ENCODE assay signal across 19 cellular contexts in the genomic region with DNA sequence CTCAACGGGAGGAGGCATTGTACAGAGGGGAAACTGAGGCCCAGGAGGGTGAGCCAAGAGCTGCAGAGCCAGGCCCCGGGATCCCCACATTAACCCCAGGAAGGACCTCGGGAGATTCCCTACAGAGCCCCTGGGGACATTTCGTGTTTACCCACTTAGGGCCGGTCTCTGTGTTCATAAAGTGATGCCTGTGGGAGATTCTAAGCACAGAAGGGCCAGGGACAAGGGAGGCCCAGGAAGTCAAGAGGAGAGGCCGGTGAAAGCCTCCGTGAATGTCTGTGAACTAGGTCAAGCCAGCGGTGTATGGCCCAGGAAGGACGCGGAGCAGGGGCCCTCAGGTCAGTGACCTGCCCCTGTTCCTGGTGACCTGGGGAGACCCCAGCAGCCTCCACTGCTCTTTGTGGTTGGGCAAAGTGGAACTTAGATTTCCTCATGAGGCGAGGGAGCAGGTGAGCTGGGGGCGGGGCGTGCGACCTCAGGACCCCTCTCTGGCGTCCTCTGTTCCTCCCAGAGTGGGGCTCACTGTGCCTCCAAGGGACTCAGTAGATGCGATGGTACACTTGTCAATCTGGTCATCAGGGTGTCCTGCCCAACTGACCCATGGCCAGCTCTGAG. TPM values are rescaled to one million over a fixed set of nuclear protein-coding genes. Genes with fewer than 3 reads are reported as not detected.
DNase-seq lines count a peak whose midpoint lies in the region; ATAC-seq, FAIRE-seq and TF ChIP-seq lines count a peak whose summit lies in the region.
"Had no signal": no experiment of that assay in that cellular context is flagged by ENCODE, and none has a peak within 500 bp of the region (broad histone marks: within the 10 kb centered on the region; RNA-seq: fewer than 3 reads in every experiment).

No MANE protein-coding gene starts in this region.

- no peak for FAIRE-seq in HepG2 (lab: Jason Lieb, UNC)
- FAIRE-seq: G401.6, GM12892 had no signal

- H2AFZ ChIP-seq in HepG2 (ENCODE audit: low read length): no peak overlapping the region
- H2AFZ ChIP-seq: GM23338 had no signal

- no peaks in the 10 kb centered on the region for H4K20me1 ChIP-seq in HepG2 (ENCODE audit: insufficient read depth, low read length)

- H3K4me2 ChIP-seq in HepG2 (ENCODE audit: low read depth, low read length): no peak overlapping the region
- H3K4me2 ChIP-seq: GM23338 had no signal

- peak overlapping the region; percentile 19 for H3K27ac Mint-ChIP-seq in nephron progenitor cell
- H3K27ac Mint-ChIP-seq: GM23338, H9 had no signal

- no peak for DNase-seq in HepG2 (ENCODE audit: low spot score)
- no peak for DNase-seq in right lobe of liver
- no peak for DNase-seq in nephron progenitor cell
- DNase-seq in posterior vena cava (ENCODE audit: low spot score): peak; percentile 52
- DNase-seq in upper lobe of right lung: no peak
- DNase-seq: Caco-2; CD4-positive, CD25-positive, alpha-beta regulatory T cell; CD8-positive, alpha-beta T cell; DMS153; DND-41; H9 had no signal

- POLR2A ChIA-PET in HepG2 (lab: Yijun Ruan, JAX): no interaction called here

- no peak for TF ChIP-seq POLR2A in HepG2 (IDR thresholded peaks at IDR 0.05; ENCODE audit: insufficient read depth in 1 of 2, low read depth in 2 of 2, low read length in 2 of 2)
- TF ChIP-seq POLR2A in right lobe of liver (IDR thresholded peaks at IDR 0.05): no peak

- in situ Hi-C loops in HepG2 (cut with HindIII; ENCODE audit: extremely low pct_ligation_motif_present, low pct_unique_long_range_greater_than_20kb): no loop called here

- TF ChIP-seq EP300 in HepG2 (IDR thresholded peaks at IDR 0.05; ENCODE audit: low read depth in 2 of 2, low read length in 2 of 2) (no peak), HepG2 (CRISPR knock-in tag; IDR thresholded peaks at IDR 0.05; ENCODE audit: borderline replicate concordance) (no peak)

- no peak overlapping the region for H3K9ac ChIP-seq in HepG2 (ENCODE audit: insufficient read depth, low read depth, low read length)

- H3K36me3 ChIP-seq in HepG2 (replicated peaks in 1 of 2; ENCODE audit: control insufficient read depth in 1 of 2, insufficient read depth in 2 of 2, low read length in 2 of 2) (no peaks in the 10 kb centered on the region; a peak in 2 of 5 replicates), right lobe of liver (no peaks in the 10 kb centered on the region), upper lobe of right lung (no peaks in the 10 kb centered on the region)

- H3K36me3 Mint-ChIP-seq in nephron progenitor cell (ENCODE audit: low read depth): peaks cover 41% of the 10 kb centered on the region

- 90% methylated on average over 8 of the region's 16 CpGs for WGBS in HepG2 (ENCODE audit: low lambda C conversion rate)
- 71% methylated on average over 6 of the region's 16 CpGs for WGBS in right lobe of liver (ENCODE audit: insufficient coverage, low coverage, low lambda C conversion rate, missing lambda C conversion rate)

- TF ChIP-seq CTCF in HepG2 (CRISPR knock-in tag; IDR thresholded peaks at IDR 0.05): no peak
- TF ChIP-seq CTCF in right lobe of liver (IDR thresholded peaks at IDR 0.05): no peak
- no peak for TF ChIP-seq CTCF in nephron progenitor cell (IDR thresholded peaks at IDR 0.05)
- no peak for TF ChIP-seq CTCF in upper lobe of right lung (IDR thresholded peaks at IDR 0.05)

- no peak overlapping the region for H3K27ac ChIP-seq in HepG2 (ENCODE audit: extremely low read length, insufficient read depth, low read length)
- no peak overlapping the region for H3K27ac ChIP-seq in right lobe of liver
- H3K27ac ChIP-seq in upper lobe of right lung: no peak overlapping the region
- H3K27ac ChIP-seq: C4-2B had no signal

- no peaks in the 10 kb centered on the region for H3K9me3 Mint-ChIP-seq in nephron progenitor cell
- H3K9me3 Mint-ChIP-seq: CD4-positive, CD25-positive, alpha-beta regulatory T cell; CD8-positive, alpha-beta T cell; GM23338; H9 had no signal

- H3K79me2 ChIP-seq in HepG2 (ENCODE audit: insufficient read depth, low read length): no peaks in the 10 kb centered on the region

- no peaks in the 10 kb centered on the region for H3K27me3 ChIP-seq in HepG2 (ENCODE audit: control insufficient read depth in 1 of 2, insufficient read depth in 2 of 2, low read length in 2 of 2)
- H3K27me3 ChIP-seq in right lobe of liver: no peaks in the 10 kb centered on the region
- no peaks in the 10 kb centered on the region for H3K27me3 ChIP-seq in upper lobe of right lung

- TF ChIP-seq RAD21 in HepG2 (CRISPR knock-in tag; IDR thresholded peaks at IDR 0.05): no peak

- no peak for ATAC-seq in HepG2
- ATAC-seq in right lobe of liver: no peak
- no peak for ATAC-seq in GM18519 (IDR thresholded peaks at IDR 0.05; ENCODE audit: low FRiP score, unreplicated experiment)
- ATAC-seq in GM18868 (IDR thresholded peaks at IDR 0.05; ENCODE audit: unreplicated experiment): no peak
- ATAC-seq in upper lobe of right lung: no peak
- ATAC-seq: CD8-positive, alpha-beta T cell; HCT116 had no signal

- no peak overlapping the region for H3K4me3 ChIP-seq in HepG2 (replicated peaks in 1 of 3; ENCODE audit: insufficient read depth in 1 of 3, low read depth in 2 of 3, low read length in 3 of 3)
- H3K4me3 ChIP-seq in right lobe of liver: no peak overlapping the region
- H3K4me3 ChIP-seq in upper lobe of right lung: no peak overlapping the region
- H3K4me3 ChIP-seq: GM23338 had no signal

- no peak overlapping the region for H3K4me3 Mint-ChIP-seq in nephron progenitor cell
- H3K4me3 Mint-ChIP-seq: CD8-positive, alpha-beta T cell; GM23338; H9 had no signal

- CTCF ChIA-PET in HepG2 (lab: Yijun Ruan, JAX; ENCODE audit: low intra/inter-chr PET ratio, low total read pairs): no interaction called here

- H3K9me3 ChIP-seq in HepG2 (ENCODE audit: low read length): no peaks in the 10 kb centered on the region
- H3K9me3 ChIP-seq in right lobe of liver: no peaks in the 10 kb centered on the region
- H3K9me3 ChIP-seq in upper lobe of right lung: no peaks in the 10 kb centered on the region
- H3K9me3 ChIP-seq: Caco-2 had no signal

- BruUV-seq in HepG2 (replicated peaks; lab: Mats Ljungman, UMichigan): no TSS peak

- no peaks in the 10 kb centered on the region for H3K4me1 ChIP-seq in HepG2 (ENCODE audit: insufficient read depth, low read length)
- H3K4me1 ChIP-seq in right lobe of liver: no peaks in the 10 kb centered on the region
- no peaks in the 10 kb centered on the region for H3K4me1 ChIP-seq in upper lobe of right lung
- H3K4me1 ChIP-seq: Caco-2 had no signal

- intact Hi-C loops in HepG2 (cut with micrococcal nuclease; ENCODE audit: unreplicated experiment): no loop called here
- intact Hi-C loops in right lobe of liver (cut with DNase I): no loop called here
- intact Hi-C loops in posterior vena cava (cut with DNase I): no loop called here
- intact Hi-C loops in upper lobe of right lung (cut with DNase I): no loop called here

- H3K4me1 Mint-ChIP-seq in nephron progenitor cell: no peaks in the 10 kb centered on the region
- H3K4me1 Mint-ChIP-seq: GM23338, H9 had no signal

- no peaks in the 10 kb centered on the region for H3K27me3 Mint-ChIP-seq in nephron progenitor cell (ENCODE audit: low read depth, poor library complexity)
- H3K27me3 Mint-ChIP-seq: CD4-positive, CD25-positive, alpha-beta regulatory T cell had no signal

TF ChIP-seq in HepG2, 621 proteins besides CTCF, POLR2A, EP300 and RAD21:
- TF ChIP-seq ZBTB38 (CRISPR knock-in tag; IDR thresholded peaks at IDR 0.05): 0 out of 2 replicates have a peak, but pooled peaks have one; percentile 22
- TF ChIP-seq, protein P1, sequence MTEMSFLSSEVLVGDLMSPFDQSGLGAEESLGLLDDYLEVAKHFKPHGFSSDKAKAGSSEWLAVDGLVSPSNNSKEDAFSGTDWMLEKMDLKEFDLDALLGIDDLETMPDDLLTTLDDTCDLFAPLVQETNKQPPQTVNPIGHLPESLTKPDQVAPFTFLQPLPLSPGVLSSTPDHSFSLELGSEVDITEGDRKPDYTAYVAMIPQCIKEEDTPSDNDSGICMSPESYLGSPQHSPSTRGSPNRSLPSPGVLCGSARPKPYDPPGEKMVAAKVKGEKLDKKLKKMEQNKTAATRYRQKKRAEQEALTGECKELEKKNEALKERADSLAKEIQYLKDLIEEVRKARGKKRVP (CRISPR knock-in tag; IDR thresholded peaks at IDR 0.05): no peak

RNA-seq across cellular contexts. Expression of gene PDE9A, which starts 34.9 kb away (rescaled TPM):
- total RNA-seq in HepG2 (2016; rRNA removed; fragmentation: Illumina TruSeq; extraction: Trizol): 4.3 and 4.6 TPM in 2 replicates
- 5.9 and 7.3 TPM in 2 replicates for total RNA-seq in HepG2 (2016; cell fraction: cytosol; rRNA removed; fragmentation: Illumina TruSeq; extraction: Trizol; ENCODE audit: low read depth)
- total RNA-seq in HepG2 (2016; cell fraction: insoluble cytoplasmic fraction; rRNA removed; fragmentation: Illumina TruSeq; extraction: Trizol): 4.1 and 4.3 TPM in 2 replicates
- total RNA-seq in HepG2 (2016; cell fraction: membrane; rRNA removed; fragmentation: Illumina TruSeq; extraction: Trizol): 9.6 TPM in 2 replicates
- total RNA-seq in HepG2 (2016; cell fraction: nucleus; rRNA removed; fragmentation: Illumina TruSeq; extraction: Trizol): 4.2 and 5.2 TPM in 2 replicates
- 19.7 and 22.9 TPM in 2 replicates for polyA plus RNA-seq in HepG2 (2011; rRNA removed)
- polyA plus RNA-seq in HepG2 (2011; cell fraction: cytosol; rRNA removed): 16.4 and 19.0 TPM in 2 replicates
- 25.1 and 25.6 TPM in 2 replicates for polyA plus RNA-seq in HepG2 (2011; cell fraction: nucleus; rRNA removed)
- 15.9 and 16.0 TPM in 2 replicates for polyA plus RNA-seq in HepG2 (2012)
- polyA plus RNA-seq in HepG2 (2016; cell fraction: cytosol; fragmentation: Illumina TruSeq; extraction: Trizol; ENCODE audit: low read depth): 12.4 and 13.6 TPM in 2 replicates
- polyA plus RNA-seq in HepG2 (2016; cell fraction: insoluble cytoplasmic fraction; fragmentation: Illumina TruSeq; extraction: Trizol; ENCODE audit: low read depth): 5.4 and 7.7 TPM in 2 replicates
- polyA plus RNA-seq in HepG2 (2016; cell fraction: membrane; fragmentation: Illumina TruSeq; extraction: Trizol; ENCODE audit: low read depth): 12.9 and 13.7 TPM in 2 replicates
- polyA plus RNA-seq in HepG2 (2016; cell fraction: nucleus; fragmentation: Illumina TruSeq; extraction: Trizol; ENCODE audit: insufficient read depth, low read depth): 8.9 TPM in 2 replicates
- polyA minus RNA-seq in HepG2 (2011; rRNA and poly(A)+ RNA removed; ENCODE audit: low replicate concordance): 6.1 and 18.8 TPM in 2 replicates
- polyA minus RNA-seq in HepG2 (2011; cell fraction: cytosol; rRNA and poly(A)+ RNA removed): 10.6 and 12.7 TPM in 2 replicates
- polyA minus RNA-seq in HepG2 (2011; cell fraction: nucleus; rRNA and poly(A)+ RNA removed): 10.4 and 11.6 TPM in 2 replicates
- 1 to 10 TPM; 1.1 to 5.9 (median 3.3) TPM for total RNA-seq in right lobe of liver
- total RNA-seq in posterior vena cava: 1 to 10 TPM; 4.0 to 5.6 TPM
- total RNA-seq in upper lobe of right lung: 15.3 TPM
- total RNA-seq: A172 had no signal
